1 cellular context compared by ENCODE assay signal in the genomic region with DNA sequence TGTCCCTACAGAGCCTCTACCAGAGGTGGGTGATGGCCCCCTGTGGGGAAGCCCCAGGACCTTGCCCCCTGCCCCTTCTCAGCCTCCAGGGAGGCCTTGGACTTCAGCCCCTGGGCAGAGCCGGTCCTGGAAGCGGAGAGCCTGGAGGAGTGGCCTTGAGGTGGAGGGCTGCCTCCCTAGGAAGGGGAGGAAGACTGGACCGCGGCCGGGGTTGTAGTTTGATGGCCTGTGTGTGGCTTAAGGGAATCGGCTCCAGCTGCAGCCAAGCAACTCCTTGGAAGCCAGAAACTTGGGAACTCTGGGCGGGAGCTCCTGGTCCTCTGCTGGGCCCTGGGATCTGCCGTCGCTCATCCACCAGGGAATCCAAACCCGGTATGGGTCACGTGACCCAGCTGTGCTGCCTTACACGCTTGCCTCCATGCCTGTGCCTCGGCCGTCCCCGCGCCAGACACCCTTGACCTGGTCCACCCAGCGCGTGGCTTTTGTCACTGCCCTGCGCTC.
TF ChIP-seq lines count a peak whose summit lies in the region.

No MANE protein-coding gene starts in this region.

TF ChIP-seq in H1, 55 proteins besides CTCF, POLR2A, EP300 and RAD21 (continued from another document):
- TF ChIP-seq FOSL1 (IDR thresholded peaks at IDR 0.05; ENCODE audit: insufficient read depth, low read depth, low read length) (no peak), SIN3A (conservative IDR thresholded peaks at IDR 0.05 in 1 of 2, IDR thresholded peaks at IDR 0.05 in 1 of 2; ENCODE audit: low read depth in 1 of 2, low read length in 2 of 2) (no peak), RNF2 (IDR thresholded peaks at IDR 0.05; ENCODE audit: borderline replicate concordance, low read depth, low read length, missing control alignments, poor library complexity, severe bottlenecking) (no peak), ZNF274 (IDR thresholded peaks at IDR 0.05; ENCODE audit: borderline replicate concordance, extremely low read depth, low read length) (no peak), SAP30 (IDR thresholded peaks at IDR 0.05; ENCODE audit: insufficient read depth, insufficient replicate concordance, low read length) (no peak), POU5F1 (IDR thresholded peaks at IDR 0.05; ENCODE audit: low read depth, low read length) (no peak), SP4 (IDR thresholded peaks at IDR 0.05; ENCODE audit: low read length) (no peak), CBX8 (IDR thresholded peaks at IDR 0.05; ENCODE audit: borderline replicate concordance, low read depth, low read length) (no peak), TCF12 (IDR thresholded peaks at IDR 0.05; ENCODE audit: low read depth, low read length) (no peak), SUZ12 (IDR thresholded peaks at IDR 0.05; ENCODE audit: low read length) (no peak), RBBP5 (IDR thresholded peaks at IDR 0.05; ENCODE audit: borderline replicate concordance, low read depth, low read length) (no peak), POLR2AphosphoS5 (IDR thresholded peaks at IDR 0.05; ENCODE audit: low read depth, low read length) (no peak)
- TF ChIP-seq, protein P1, sequence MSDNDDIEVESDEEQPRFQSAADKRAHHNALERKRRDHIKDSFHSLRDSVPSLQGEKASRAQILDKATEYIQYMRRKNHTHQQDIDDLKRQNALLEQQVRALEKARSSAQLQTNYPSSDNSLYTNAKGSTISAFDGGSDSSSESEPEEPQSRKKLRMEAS (IDR thresholded peaks at IDR 0.05) = no peak
